ENCODE assay signal across 15 cellular contexts in genomic region chr18:21912339-21913239, GRCh38.
DNase-seq lines count a peak whose midpoint lies in the region; ATAC-seq and TF ChIP-seq lines count a peak whose summit lies in the region.
"Had no signal": no experiment of that assay in that cellular context is flagged by ENCODE, and none has a peak within 500 bp of the region (broad histone marks: within the 10 kb centered on the region; RNA-seq: fewer than 3 reads in every experiment).

No MANE protein-coding gene starts in this region.

- TF ChIP-seq CTCF in BE2C (IDR thresholded peaks at IDR 0.05; ENCODE audit: low read depth, low read length) (peak; percentile 21; the same call in 1 of the 2 replicates), GM12873 (IDR thresholded peaks at IDR 0.05; ENCODE audit: insufficient read depth, low read depth, low read length, missing control alignments) (peak; percentile 10), VCaP (conservative IDR thresholded peaks at IDR 0.05) (peak; percentile 39)

- H3K4me3 ChIP-seq in BE2C (ENCODE audit: low read depth, low read length), result no peak overlapping the region
- H3K4me3 ChIP-seq: esophagus squamous epithelium had no signal

- H3K9me3 ChIP-seq in BE2C, result no peaks in the 10 kb centered on the region
- H3K9me3 ChIP-seq: esophagus squamous epithelium had no signal

- DNase-seq in BE2C (peak; percentile 8), iPS-NIHi7 (ENCODE audit: extremely low spot score) (peak; percentile 26), NCI-H2029 (lab: John Stamatoyannopoulos, UW) (no peak), mucosa of gallbladder (ENCODE audit: low spot score) (no peak), amygdala (lab: John Stamatoyannopoulos, UW) (no peak)
- DNase-seq: activated CD4-positive, CD25-positive, alpha-beta regulatory T cell treated with anti-CD3 and anti-CD28 coated beads, Interleukin-2, amount 50 U/mL, for 72 hours; activated gamma-delta T cell; DMS153; esophagus squamous epithelium; NCI-H187 treated with DMSO at 0.1 percent for 48 hours; NCI-H510A treated with DMSO at 0.1 percent for 48 hours had no signal

- no peaks in the 10 kb centered on the region for H3K4me1 ChIP-seq in BE2C
- H3K4me1 ChIP-seq: esophagus squamous epithelium had no signal

- H3K27me3 ChIP-seq in BE2C, result no peaks in the 10 kb centered on the region
- H3K27me3 ChIP-seq: esophagus squamous epithelium had no signal

- ATAC-seq in GM18861 (IDR thresholded peaks at IDR 0.05; ENCODE audit: unreplicated experiment), result no peak

- H3K36me3 ChIP-seq in BE2C, result no peaks in the 10 kb centered on the region
- H3K36me3 ChIP-seq: esophagus squamous epithelium had no signal

- H3K27ac ChIP-seq in VCaP, result peak overlapping the region; percentile 65
- H3K27ac ChIP-seq: esophagus squamous epithelium, RWPE1 had no signal

Comparison
In these comparisons a context has a peak if more than half of its experiments do, and no peak if none do; other contexts are left out.
1. DNase-seq: peak in BE2C (single experiment) and iPS-NIHi7 (single experiment); none in NCI-H2029 (single experiment), mucosa of gallbladder (single experiment) and amygdala (0 of 56).
2. Peak in every context shown above with its lines, with median percentiles within 50 percentile points of each other: CTCF ChIP-seq.